Comparison of ENCODE assay signal across 9 cellular contexts in the genomic region with DNA sequence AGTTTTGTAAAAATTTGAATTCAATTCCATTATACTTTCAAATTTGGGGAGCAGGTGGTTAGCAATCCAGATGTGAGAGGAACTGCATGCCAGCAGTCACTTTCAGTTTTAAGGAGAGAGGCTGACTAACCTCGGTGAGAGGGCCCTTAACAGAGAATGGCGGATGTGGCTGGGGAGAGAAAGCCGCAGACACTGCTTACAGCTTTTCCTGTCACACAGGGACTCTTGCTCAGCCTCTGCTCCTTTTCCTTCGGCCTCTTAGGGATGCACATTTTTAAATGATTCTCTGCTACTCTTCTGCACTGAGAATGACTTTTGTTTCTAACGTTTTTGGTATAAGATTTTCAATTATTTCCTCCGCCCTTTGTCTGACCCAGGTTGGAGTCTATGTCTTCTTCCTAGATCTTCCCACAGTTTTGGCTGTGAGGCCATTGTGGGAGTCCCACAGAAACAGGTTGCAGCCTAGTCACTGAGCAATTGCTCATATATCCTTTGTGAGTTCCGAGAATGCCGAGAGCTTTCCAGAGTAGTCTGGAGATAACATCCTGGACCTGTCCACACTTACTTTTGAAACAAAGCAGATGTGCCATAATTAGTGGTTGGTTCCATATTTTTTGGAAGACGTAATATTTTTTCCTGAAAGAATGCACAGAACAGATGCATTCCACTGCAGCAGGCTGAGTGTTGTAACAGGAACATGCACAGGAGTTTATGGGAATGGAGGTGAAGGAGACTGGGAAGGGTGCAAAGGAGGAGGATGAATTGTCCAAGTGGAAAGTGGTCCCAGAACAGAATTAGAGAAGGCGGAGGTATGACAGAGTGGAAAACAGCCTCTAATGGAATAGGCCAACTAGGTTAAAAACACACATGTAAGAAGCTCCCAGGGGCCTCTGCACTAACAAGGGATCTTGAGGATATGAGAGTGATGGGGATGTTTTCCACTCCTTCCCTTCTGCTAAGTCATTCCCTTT.
DNase-seq lines count a peak whose midpoint lies in the region; ATAC-seq and TF ChIP-seq lines count a peak whose summit lies in the region.
"Had no signal": no experiment of that assay in that cellular context is flagged by ENCODE, and none has a peak within 500 bp of the region (broad histone marks: within the 10 kb centered on the region; RNA-seq: fewer than 3 reads in every experiment).

No MANE protein-coding gene starts in this region.

- peak overlapping the region; percentile 84 for H3K4me2 ChIP-seq in Loucy (ENCODE audit: low read depth, low read length, poor library complexity, severe bottlenecking)

- no peaks in the 10 kb centered on the region for H3K36me3 Mint-ChIP-seq in activated T-cell treated with anti-CD3 and anti-CD28 coated beads, Interleukin-2, amount 50 U/mL, for 24 hours (ENCODE audit: low read depth)
- H3K36me3 Mint-ChIP-seq: IgD-negative memory B cell had no signal

- no peaks in the 10 kb centered on the region for H3K9me3 Mint-ChIP-seq in activated T-cell treated with anti-CD3 and anti-CD28 coated beads, Interleukin-2, amount 50 U/mL, for 24 hours
- H3K9me3 Mint-ChIP-seq: IgD-negative memory B cell had no signal

- peak overlapping the region; percentile 66 for H3K4me3 ChIP-seq in Loucy (ENCODE audit: low read length, poor library complexity, severe bottlenecking)

- DNase-seq in EL = peak; percentile 90
- DNase-seq in activated T-cell treated with anti-CD3 and anti-CD28 coated beads, Interleukin-2, amount 50 U/mL, for 24 hours = peak; percentile 70
- peak; percentile 73 for DNase-seq in hepatic stellate cell (ENCODE audit: low spot score)
- DNase-seq in stimulated activated CD8-positive, alpha-beta memory T cell treated with anti-CD3 and anti-CD28 coated beads, Interleukin-4, amount 100 ng/mL, for 1 hour (ENCODE audit: low read depth in 2 of 2, low spot score in 1 of 2) = peak; percentile 48 to 53
- no peak for DNase-seq in medulla oblongata (ENCODE audit: extremely low spot score)
- DNase-seq in cerebellum (ENCODE audit: low spot score) = no peak

- peak overlapping the region; percentile 7; the same call in 1 of the 2 replicates for H2AFZ ChIP-seq in Loucy (ENCODE audit: low read length)

- H3K27me3 ChIP-seq in Loucy (ENCODE audit: insufficient read depth, low read length, poor library complexity, severe bottlenecking) = no peaks in the 10 kb centered on the region

- no peak for TF ChIP-seq CTCF in Loucy (conservative IDR thresholded peaks at IDR 0.05; ENCODE audit: low read length)

- H3K4me1 ChIP-seq in Loucy (ENCODE audit: insufficient read depth, low read length, poor library complexity, severe bottlenecking) = peaks cover 68% of the 10 kb centered on the region

- H3K9ac ChIP-seq in Loucy (ENCODE audit: low read depth, low read length, poor library complexity, severe bottlenecking) = peak overlapping the region; percentile 63

- H4K20me1 ChIP-seq in Loucy (ENCODE audit: insufficient read depth, low read length, poor library complexity, severe bottlenecking) = no peaks in the 10 kb centered on the region

- H3K27me3 Mint-ChIP-seq in activated T-cell treated with anti-CD3 and anti-CD28 coated beads, Interleukin-2, amount 50 U/mL, for 24 hours = no peaks in the 10 kb centered on the region

- H3K27ac Mint-ChIP-seq in activated T-cell treated with anti-CD3 and anti-CD28 coated beads, Interleukin-2, amount 50 U/mL, for 24 hours = peak overlapping the region; percentile 87

- H3K4me3 Mint-ChIP-seq in activated T-cell treated with anti-CD3 and anti-CD28 coated beads, Interleukin-2, amount 50 U/mL, for 24 hours = peak overlapping the region; percentile 49
- H3K4me3 Mint-ChIP-seq: IgD-negative memory B cell had no signal

- no peaks in the 10 kb centered on the region for H3K79me2 ChIP-seq in Loucy (ENCODE audit: insufficient read depth, low read length)

- ATAC-seq in GM21529 (IDR thresholded peaks at IDR 0.05; ENCODE audit: unreplicated experiment) = peak; percentile 99

- peaks cover 45% of the 10 kb centered on the region for H3K4me1 Mint-ChIP-seq in activated T-cell treated with anti-CD3 and anti-CD28 coated beads, Interleukin-2, amount 50 U/mL, for 24 hours (ENCODE audit: low read depth)

- no peaks in the 10 kb centered on the region for H3K36me3 ChIP-seq in Loucy (ENCODE audit: insufficient read depth, low read length)

- peaks cover 14% of the 10 kb centered on the region for H3F3A ChIP-seq in Loucy (ENCODE audit: low read depth)

- H3K9me3 ChIP-seq in Loucy (ENCODE audit: insufficient read depth, low read depth, low read length) = no peaks in the 10 kb centered on the region

- H3K9me2 ChIP-seq in Loucy (replicated peaks; ENCODE audit: low read depth, low read length) = no peaks in the 10 kb centered on the region

Comparison
In these comparisons a context has a peak if more than half of its experiments do, and no peak if none do; other contexts are left out.
1. DNase-seq: peak in EL (single experiment), activated T-cell treated with anti-CD3 and anti-CD28 coated beads, Interleukin-2, amount 50 U/mL, for 24 hours (single experiment), hepatic stellate cell (single experiment) and stimulated activated CD8-positive, alpha-beta memory T cell treated with anti-CD3 and anti-CD28 coated beads, Interleukin-4, amount 100 ng/mL, for 1 hour (2 of 2); none in medulla oblongata (single experiment) and cerebellum (single experiment).